ENCODE assay signal across 1 cellular context in the genomic region with DNA sequence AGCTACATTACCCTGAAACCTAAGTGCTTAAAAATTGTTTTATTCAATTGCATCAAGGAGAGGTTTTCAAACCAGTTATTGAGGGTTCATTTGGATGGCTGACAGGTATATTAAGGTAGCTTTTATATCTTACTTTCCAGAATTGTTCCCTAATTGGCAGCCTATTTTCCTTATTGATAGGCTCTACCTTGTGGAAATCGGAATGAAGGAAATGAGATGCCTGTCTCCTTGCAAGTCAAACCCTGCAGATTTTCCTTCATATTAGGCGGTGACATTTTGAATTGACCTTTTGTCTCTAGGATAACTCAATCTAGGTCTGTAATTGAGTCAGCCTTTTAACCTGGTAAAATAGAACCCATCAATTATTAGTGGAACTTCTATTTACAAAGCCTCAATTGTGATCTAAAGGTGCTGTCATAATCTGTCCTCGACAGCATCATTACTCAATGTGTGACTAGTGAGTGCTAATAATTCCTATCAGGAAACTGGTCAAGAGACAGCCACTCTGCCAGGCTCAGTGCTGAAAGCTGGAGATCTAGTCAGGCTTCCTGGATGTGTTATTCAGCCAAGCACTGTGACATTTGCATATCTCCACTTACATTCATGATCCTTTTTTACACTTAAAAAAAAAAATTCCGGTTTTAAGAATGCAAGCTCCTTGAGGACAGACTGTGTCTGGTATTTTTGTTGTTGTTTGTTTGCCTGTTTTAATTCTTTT.
TF ChIP-seq lines count a peak whose summit lies in the region.

No MANE protein-coding gene starts in this region.

TF ChIP-seq in GM23338, 12 proteins besides CTCF, POLR2A, EP300 and RAD21 (continued from another document):
- TF ChIP-seq, protein P1, sequence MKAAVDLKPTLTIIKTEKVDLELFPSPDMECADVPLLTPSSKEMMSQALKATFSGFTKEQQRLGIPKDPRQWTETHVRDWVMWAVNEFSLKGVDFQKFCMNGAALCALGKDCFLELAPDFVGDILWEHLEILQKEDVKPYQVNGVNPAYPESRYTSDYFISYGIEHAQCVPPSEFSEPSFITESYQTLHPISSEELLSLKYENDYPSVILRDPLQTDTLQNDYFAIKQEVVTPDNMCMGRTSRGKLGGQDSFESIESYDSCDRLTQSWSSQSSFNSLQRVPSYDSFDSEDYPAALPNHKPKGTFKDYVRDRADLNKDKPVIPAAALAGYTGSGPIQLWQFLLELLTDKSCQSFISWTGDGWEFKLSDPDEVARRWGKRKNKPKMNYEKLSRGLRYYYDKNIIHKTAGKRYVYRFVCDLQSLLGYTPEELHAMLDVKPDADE (IDR thresholded peaks at IDR 0.05): no peak
- no peak for TF ChIP-seq NANOG (IDR thresholded peaks at IDR 0.05; ENCODE audit: borderline replicate concordance)
- TF ChIP-seq ZNF331 (CRISPR knock-in tag; IDR thresholded peaks at IDR 0.05; ENCODE audit: low read depth): no peak
- TF ChIP-seq, protein P2, sequence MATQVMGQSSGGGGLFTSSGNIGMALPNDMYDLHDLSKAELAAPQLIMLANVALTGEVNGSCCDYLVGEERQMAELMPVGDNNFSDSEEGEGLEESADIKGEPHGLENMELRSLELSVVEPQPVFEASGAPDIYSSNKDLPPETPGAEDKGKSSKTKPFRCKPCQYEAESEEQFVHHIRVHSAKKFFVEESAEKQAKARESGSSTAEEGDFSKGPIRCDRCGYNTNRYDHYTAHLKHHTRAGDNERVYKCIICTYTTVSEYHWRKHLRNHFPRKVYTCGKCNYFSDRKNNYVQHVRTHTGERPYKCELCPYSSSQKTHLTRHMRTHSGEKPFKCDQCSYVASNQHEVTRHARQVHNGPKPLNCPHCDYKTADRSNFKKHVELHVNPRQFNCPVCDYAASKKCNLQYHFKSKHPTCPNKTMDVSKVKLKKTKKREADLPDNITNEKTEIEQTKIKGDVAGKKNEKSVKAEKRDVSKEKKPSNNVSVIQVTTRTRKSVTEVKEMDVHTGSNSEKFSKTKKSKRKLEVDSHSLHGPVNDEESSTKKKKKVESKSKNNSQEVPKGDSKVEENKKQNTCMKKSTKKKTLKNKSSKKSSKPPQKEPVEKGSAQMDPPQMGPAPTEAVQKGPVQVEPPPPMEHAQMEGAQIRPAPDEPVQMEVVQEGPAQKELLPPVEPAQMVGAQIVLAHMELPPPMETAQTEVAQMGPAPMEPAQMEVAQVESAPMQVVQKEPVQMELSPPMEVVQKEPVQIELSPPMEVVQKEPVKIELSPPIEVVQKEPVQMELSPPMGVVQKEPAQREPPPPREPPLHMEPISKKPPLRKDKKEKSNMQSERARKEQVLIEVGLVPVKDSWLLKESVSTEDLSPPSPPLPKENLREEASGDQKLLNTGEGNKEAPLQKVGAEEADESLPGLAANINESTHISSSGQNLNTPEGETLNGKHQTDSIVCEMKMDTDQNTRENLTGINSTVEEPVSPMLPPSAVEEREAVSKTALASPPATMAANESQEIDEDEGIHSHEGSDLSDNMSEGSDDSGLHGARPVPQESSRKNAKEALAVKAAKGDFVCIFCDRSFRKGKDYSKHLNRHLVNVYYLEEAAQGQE (IDR thresholded peaks at IDR 0.05; ENCODE audit: unreplicated experiment): no peak
- TF ChIP-seq POLR2AphosphoS5 (IDR thresholded peaks at IDR 0.05; ENCODE audit: low read depth): no peak
